14 cellular contexts compared by ENCODE assay signal in the genomic region with DNA sequence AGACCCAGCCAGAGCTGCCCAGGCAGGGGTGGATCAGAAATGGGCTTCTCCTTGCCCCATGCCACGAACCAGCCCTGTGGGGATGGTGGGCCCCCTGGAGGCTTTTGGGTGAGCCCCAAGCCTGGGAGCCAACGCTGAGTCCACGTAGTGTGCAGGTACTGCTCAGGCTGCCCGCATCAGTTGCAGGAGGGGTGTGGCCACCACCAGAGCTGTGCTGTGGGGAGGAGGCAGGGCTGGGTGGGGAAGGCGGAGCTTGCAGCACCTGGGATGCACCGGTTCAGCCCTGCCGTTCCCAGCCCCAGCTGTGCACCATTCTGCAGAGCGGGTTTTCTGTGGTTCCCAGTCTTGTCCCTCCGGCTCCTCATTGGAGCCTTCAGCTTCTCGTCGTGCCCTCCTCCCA. TPM values are rescaled to one million over a fixed set of nuclear protein-coding genes. Genes with fewer than 3 reads are reported as not detected.
DNase-seq lines count a peak whose midpoint lies in the region; ATAC-seq and FAIRE-seq lines count a peak whose summit lies in the region.
"Had no signal": no experiment of that assay in that cellular context is flagged by ENCODE, and none has a peak within 500 bp of the region (broad histone marks: within the 10 kb centered on the region; RNA-seq: fewer than 3 reads in every experiment).

No MANE protein-coding gene starts in this region.

- no peaks in the 10 kb centered on the region for H3K27me3 ChIP-seq in naive thymus-derived CD4-positive, alpha-beta T cell (ENCODE audit: control insufficient read depth in 2 of 2, insufficient read depth in 2 of 2, low read length in 2 of 2)

- no peaks in the 10 kb centered on the region for H3K4me1 ChIP-seq in naive thymus-derived CD4-positive, alpha-beta T cell (ENCODE audit: control insufficient read depth in 2 of 2, insufficient read depth in 2 of 2, low read length in 2 of 2)

- no peaks in the 10 kb centered on the region for H3K9me3 Mint-ChIP-seq in activated CD8-positive, alpha-beta T cell treated with anti-CD3 and anti-CD28 coated beads, Interleukin-2, amount 10 ng/mL, durations not matched to agents 7 days and 5 days (ENCODE audit: insufficient read depth)
- peaks cover 0 to 3% (median 0%) of the 10 kb centered on the region in 11 donors for H3K9me3 Mint-ChIP-seq in naive thymus-derived CD4-positive, alpha-beta T cell
- H3K9me3 Mint-ChIP-seq: T-helper 2 cell treated with Interferon-gamma antibody and Interleukin-4, amounts not matched to agents 5 μg/mL and 100 μg/mL, for 36 hours had no signal

- DNase-seq in NCI-H146 (lab: John Stamatoyannopoulos, UW) (peak; percentile 28), NCI-H146 treated with DMSO at 0.1 percent for 48 hours (lab: John Stamatoyannopoulos, UW; ENCODE audit: unreplicated experiment) (no peak), NCI-H187 (lab: John Stamatoyannopoulos, UW) (peak; percentile 74 to 87), frontal cortex (ENCODE audit: low spot score in 2 of 2) (no peak)
- DNase-seq in activated CD8-positive, alpha-beta T cell treated with anti-CD3 and anti-CD28 coated beads, Interleukin-2, amount 10 ng/mL, durations not matched to agents 7 days and 5 days: no peak
- no peak for DNase-seq in naive thymus-derived CD4-positive, alpha-beta T cell
- DNase-seq in stimulated activated CD4-positive, alpha-beta T cell treated with anti-CD3 and anti-CD28 coated beads, Interleukin-2, amount 100 ng/mL, for 48 hours: no peak
- DNase-seq: activated T-cell treated with anti-CD3 and anti-CD28 coated beads for 4 hours, retina had no signal

- intact Hi-C loops in naive thymus-derived CD4-positive, alpha-beta T cell (cut with micrococcal nuclease): no loop called here

- no peak overlapping the region for H3K4me3 ChIP-seq in naive thymus-derived CD4-positive, alpha-beta T cell (ENCODE audit: low read length)

- H3K4me3 Mint-ChIP-seq in activated CD8-positive, alpha-beta T cell treated with anti-CD3 and anti-CD28 coated beads, Interleukin-2, amount 10 ng/mL, durations not matched to agents 7 days and 5 days: no peak overlapping the region
- H3K4me3 Mint-ChIP-seq in naive thymus-derived CD4-positive, alpha-beta T cell: no peak overlapping the region
- H3K4me3 Mint-ChIP-seq: T-helper 2 cell treated with Interferon-gamma antibody and Interleukin-4, amounts not matched to agents 5 μg/mL and 100 μg/mL, for 36 hours had no signal

- peak; percentile 46 for ATAC-seq in activated CD8-positive, alpha-beta T cell treated with anti-CD3 and anti-CD28 coated beads, Interleukin-2, amount 10 ng/mL, durations not matched to agents 7 days and 5 days
- peak; percentile 37 for ATAC-seq in naive thymus-derived CD4-positive, alpha-beta T cell
- ATAC-seq in GM21528 (IDR thresholded peaks at IDR 0.05; ENCODE audit: low FRiP score, unreplicated experiment): no peak

- H3K36me3 ChIP-seq in naive thymus-derived CD4-positive, alpha-beta T cell (ENCODE audit: control insufficient read depth in 2 of 3, insufficient read depth in 3 of 3, low read length in 3 of 3): peaks cover 0 to 89% (median 22%) of the 10 kb centered on the region in 3 experiments

- CTCF ChIA-PET in activated CD8-positive, alpha-beta T cell treated with anti-CD3 and anti-CD28 coated beads, Interleukin-2, amount 10 ng/mL, durations not matched to agents 7 days and 5 days (lab: Charles Lee): interaction anchor here (0.9 to 1.0 kb wide), 2 partner anchors 14 to 83 kb away, joined by 3 to 5 read pairs; no protein-coding TSS in a partner anchor
- CTCF ChIA-PET in naive thymus-derived CD4-positive, alpha-beta T cell (lab: Charles Lee): interaction anchor here (0.6 to 0.7 kb wide), 2 partner anchors 24 to 109 kb away, joined by 3 read pairs; no protein-coding TSS in a partner anchor

- no peak for FAIRE-seq in frontal cortex (lab: Jason Lieb, UNC)
- FAIRE-seq: A204.1 had no signal

- no peak overlapping the region for H3K27ac ChIP-seq in naive thymus-derived CD4-positive, alpha-beta T cell (ENCODE audit: low read depth, low read length)

- H3K36me3 Mint-ChIP-seq in activated CD8-positive, alpha-beta T cell treated with anti-CD3 and anti-CD28 coated beads, Interleukin-2, amount 10 ng/mL, durations not matched to agents 7 days and 5 days (ENCODE audit: low read depth): peaks cover 21% of the 10 kb centered on the region
- H3K36me3 Mint-ChIP-seq in naive thymus-derived CD4-positive, alpha-beta T cell: peaks cover 0 to 48% (median 6%) of the 10 kb centered on the region in 5 donors

- no peaks in the 10 kb centered on the region for H3K27me3 Mint-ChIP-seq in activated CD8-positive, alpha-beta T cell treated with anti-CD3 and anti-CD28 coated beads, Interleukin-2, amount 10 ng/mL, durations not matched to agents 7 days and 5 days (ENCODE audit: low read depth)
- H3K27me3 Mint-ChIP-seq in naive thymus-derived CD4-positive, alpha-beta T cell: no peaks in the 10 kb centered on the region

- no peaks in the 10 kb centered on the region for H3K9me3 ChIP-seq in naive thymus-derived CD4-positive, alpha-beta T cell (ENCODE audit: control insufficient read depth in 2 of 3, low read length in 3 of 3)

- no peak overlapping the region for H3K27ac Mint-ChIP-seq in activated CD8-positive, alpha-beta T cell treated with anti-CD3 and anti-CD28 coated beads, Interleukin-2, amount 10 ng/mL, durations not matched to agents 7 days and 5 days
- peak overlapping the region in 1 of 9 donors; percentile 38 for H3K27ac Mint-ChIP-seq in naive thymus-derived CD4-positive, alpha-beta T cell
- H3K27ac Mint-ChIP-seq: T-helper 2 cell treated with Interferon-gamma antibody and Interleukin-4, amounts not matched to agents 5 μg/mL and 100 μg/mL, for 36 hours had no signal

- peaks cover 3% of the 10 kb centered on the region for H3K4me1 Mint-ChIP-seq in activated CD8-positive, alpha-beta T cell treated with anti-CD3 and anti-CD28 coated beads, Interleukin-2, amount 10 ng/mL, durations not matched to agents 7 days and 5 days (ENCODE audit: low read depth)
- peaks cover 0 to 4% (median 0%) of the 10 kb centered on the region in 7 donors for H3K4me1 Mint-ChIP-seq in naive thymus-derived CD4-positive, alpha-beta T cell

- POLR2A ChIA-PET in activated CD8-positive, alpha-beta T cell treated with anti-CD3 and anti-CD28 coated beads, Interleukin-2, amount 10 ng/mL, durations not matched to agents 7 days and 5 days (lab: Charles Lee): no interaction called here
- POLR2A ChIA-PET in naive thymus-derived CD4-positive, alpha-beta T cell (lab: Charles Lee): interaction anchor here (0.8 kb wide), 1 partner anchor 14 kb away, joined by 3 read pairs; no protein-coding TSS in a partner anchor

RNA-seq across cellular contexts. Expression of gene IL31, which starts 36.3 kb away (rescaled TPM):
- total RNA-seq in activated CD8-positive, alpha-beta T cell treated with anti-CD3 and anti-CD28 coated beads, Interleukin-2, amount 10 ng/mL, durations not matched to agents 7 days and 5 days: not detected
- not detected for total RNA-seq in naive thymus-derived CD4-positive, alpha-beta T cell
- polyA plus RNA-seq in naive thymus-derived CD4-positive, alpha-beta T cell: not detected
- total RNA-seq in frontal cortex: not detected
- total RNA-seq: mucosa of gallbladder, temporal lobe had no signal

RNA-seq across cellular contexts. Expression of gene LRRC43, which starts 45.2 kb away (rescaled TPM):
- total RNA-seq in activated CD8-positive, alpha-beta T cell treated with anti-CD3 and anti-CD28 coated beads, Interleukin-2, amount 10 ng/mL, durations not matched to agents 7 days and 5 days: not detected
- 1 to 10 TPM in 1 of 5 experiments, under 1 TPM in 2, not detected in 2; 0.34 to 2.3 (median 0.40) TPM for total RNA-seq in naive thymus-derived CD4-positive, alpha-beta T cell
- polyA plus RNA-seq in naive thymus-derived CD4-positive, alpha-beta T cell: not detected
- total RNA-seq in frontal cortex: 2.0 TPM

RNA-seq across cellular contexts. Expression of gene MLXIP, which starts 59.1 kb away (rescaled TPM):
- total RNA-seq in activated CD8-positive, alpha-beta T cell treated with anti-CD3 and anti-CD28 coated beads, Interleukin-2, amount 10 ng/mL, durations not matched to agents 7 days and 5 days: 10 to 100 TPM; 38.8 to 42.7 TPM
- 100 to 1,000 TPM in 4 of 5 experiments, 10 to 100 TPM in 1; 57.0 to 123 (median 115) TPM for total RNA-seq in naive thymus-derived CD4-positive, alpha-beta T cell
- 10 to 100 TPM; 17.4 to 29.8 TPM for polyA plus RNA-seq in naive thymus-derived CD4-positive, alpha-beta T cell
- total RNA-seq in frontal cortex: 6.9 TPM

Comparison
In these comparisons a context has a peak if more than half of its experiments do, and no peak if none do; other contexts are left out.
1. DNase-seq: peak in NCI-H146 (single experiment) and NCI-H187 (2 of 2); none in NCI-H146 treated with DMSO at 0.1 percent for 48 hours (single experiment), activated CD8-positive, alpha-beta T cell treated with anti-CD3 and anti-CD28 coated beads, Interleukin-2, amount 10 ng/mL, durations not matched to agents 7 days and 5 days (single experiment), naive thymus-derived CD4-positive, alpha-beta T cell (0 of 9), frontal cortex (0 of 2) and stimulated activated CD4-positive, alpha-beta T cell treated with anti-CD3 and anti-CD28 coated beads, Interleukin-2, amount 100 ng/mL, for 48 hours (0 of 2).